Comparison of ENCODE assay signal across 8 cellular contexts in genomic region chr6:111874030-111874425, GRCh38. TPM values are rescaled to one million over a fixed set of nuclear protein-coding genes. Genes with fewer than 3 reads are reported as not detected.
A peak's percentile ranks its signal among the peaks of the same experiment; 100 is the strongest.
DNase-seq lines count a peak whose midpoint lies in the region; ATAC-seq and TF ChIP-seq lines count a peak whose summit lies in the region.

No MANE protein-coding gene starts in this region.

- no peak for TF ChIP-seq CTCF in fibroblast of villous mesenchyme (IDR thresholded peaks at IDR 0.05; ENCODE audit: insufficient read depth, low read depth, low read length)

- H3K4me1 ChIP-seq in BLaER1 treated with 17β-estradiol and CSF1 and Interleukin-3, amounts not matched to agents 10 nM and 100 nM = peaks cover 31 to 46% (median 40%) of the 10 kb centered on the region in 10 experiments

- peak overlapping the region; percentile 8 to 94 (median 91); a peak in 19 of 22 replicates for H3K9ac ChIP-seq in BLaER1 treated with 17β-estradiol and CSF1 and Interleukin-3, amounts not matched to agents 10 nM and 100 nM

- H3K27me3 ChIP-seq in BLaER1 treated with 17β-estradiol and CSF1 and Interleukin-3, amounts not matched to agents 10 nM and 100 nM = no peaks in the 10 kb centered on the region

- no peaks in the 10 kb centered on the region for H3K9me3 ChIP-seq in BLaER1 treated with 17β-estradiol and CSF1 and Interleukin-3, amounts not matched to agents 10 nM and 100 nM (replicated peaks in 1 of 11)

- peaks cover 0 to 12% (median 4%) of the 10 kb centered on the region in 11 experiments; a peak in 8 of 22 replicates for H3K36me3 ChIP-seq in BLaER1 treated with 17β-estradiol and CSF1 and Interleukin-3, amounts not matched to agents 10 nM and 100 nM

- peaks cover 0 to 35% (median 21%) of the 10 kb centered on the region in 11 experiments; a peak in 14 of 22 replicates for H4K20me1 ChIP-seq in BLaER1 treated with 17β-estradiol and CSF1 and Interleukin-3, amounts not matched to agents 10 nM and 100 nM

- H3K4me3 ChIP-seq in BLaER1 treated with 17β-estradiol and CSF1 and Interleukin-3, amounts not matched to agents 10 nM and 100 nM = peak overlapping the region; percentile 84 to 99 (median 97)
- H3K4me3 ChIP-seq in fibroblast of villous mesenchyme (ENCODE audit: low read depth, low read length) (peak overlapping the region; percentile 77), skin epidermis (peak overlapping the region; percentile 55 to 87 (median 74))

- H3K27ac ChIP-seq in BLaER1 treated with 17β-estradiol and CSF1 and Interleukin-3, amounts not matched to agents 10 nM and 100 nM = peak overlapping the region in 9 of 11 experiments; percentile 7 to 93 (median 42); a peak in 13 of 22 replicates
- H3K27ac ChIP-seq in skin epidermis = peak overlapping the region in 10 of 21 experiments; percentile 3 to 89 (median 80)

- DNase-seq in NAMALWA (ENCODE audit: low spot score) (peak; percentile 85), activated T-cell treated with anti-CD3 and anti-CD28 coated beads for 4 hours (peak; percentile 64), fibroblast of villous mesenchyme (ENCODE audit: low read depth) (peak; percentile 6), NCI-H2107 (lab: John Stamatoyannopoulos, UW) (no peak), COLO829 (ENCODE audit: low spot score) (no peak)

- ATAC-seq in HG02571 (IDR thresholded peaks at IDR 0.05; ENCODE audit: unreplicated experiment) = no peak

- H3K4me2 ChIP-seq in BLaER1 treated with 17β-estradiol and CSF1 and Interleukin-3, amounts not matched to agents 10 nM and 100 nM = peak overlapping the region; percentile 72 to 93 (median 87)

RNA-seq across cellular contexts. Expression of gene FYN, which starts 0.8 kb away (rescaled TPM):
- 26.8 and 35.1 TPM in 2 replicates for total RNA-seq in fibroblast of villous mesenchyme

Comparison
In these comparisons a context has a peak if more than half of its experiments do, and no peak if none do; other contexts are left out.
1. DNase-seq: peak in NAMALWA (single experiment), activated T-cell treated with anti-CD3 and anti-CD28 coated beads for 4 hours (single experiment) and fibroblast of villous mesenchyme (single experiment); none in NCI-H2107 (single experiment) and COLO829 (single experiment).
2. Peak in every context shown above with its lines, with median percentiles within 50 percentile points of each other: H3K4me3 ChIP-seq.